In the genomic region with DNA sequence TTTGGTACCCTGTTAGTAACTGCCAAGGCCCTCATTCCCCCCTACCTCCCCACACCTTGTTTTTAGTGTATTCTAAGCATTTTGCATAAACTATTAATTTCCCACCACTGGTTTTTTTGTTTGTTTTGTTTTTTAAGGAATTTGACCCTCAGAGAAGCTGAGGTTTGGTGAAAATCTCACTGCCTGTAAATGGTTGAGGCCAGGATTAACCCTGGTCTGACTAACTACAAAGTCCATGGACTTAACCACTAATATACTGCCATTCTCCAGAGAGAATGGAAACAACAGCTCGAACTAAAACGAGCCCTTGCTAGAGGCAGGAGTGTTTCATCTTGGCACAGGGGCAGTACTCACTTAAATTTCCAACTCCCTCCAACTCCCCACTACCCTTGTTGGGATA, we compare ENCODE assay signal across 9 cellular contexts. TPM values are rescaled to one million over a fixed set of nuclear protein-coding genes. Genes with fewer than 3 reads are reported as not detected.
DNase-seq lines count a peak whose midpoint lies in the region; ATAC-seq and TF ChIP-seq lines count a peak whose summit lies in the region.
"Had no signal": no experiment of that assay in that cellular context is flagged by ENCODE, and none has a peak within 500 bp of the region (broad histone marks: within the 10 kb centered on the region; RNA-seq: fewer than 3 reads in every experiment).

No MANE protein-coding gene starts in this region.

- H3K14ac ChIP-seq in mesenchymal stem cell (ENCODE audit: low read length in 2 of 2): no peak overlapping the region

- no peak overlapping the region for H2BK15ac ChIP-seq in mesenchymal stem cell (ENCODE audit: low read depth, poor library complexity, severe bottlenecking)

- no peaks in the 10 kb centered on the region for H3K9me2 ChIP-seq in Loucy (replicated peaks; ENCODE audit: low read depth, low read length)

- no peak overlapping the region for H3K4ac ChIP-seq in mesenchymal stem cell (ENCODE audit: low read depth in 1 of 2, low read length in 2 of 2)

- no peak for ATAC-seq in thoracic aorta (ENCODE audit: insufficient number of reproducible peaks, low FRiP score, low read depth)

- no peaks in the 10 kb centered on the region for H3F3A ChIP-seq in Loucy (ENCODE audit: low read depth)

- no peak for TF ChIP-seq CTCF in Loucy (conservative IDR thresholded peaks at IDR 0.05; ENCODE audit: low read length)
- TF ChIP-seq CTCF in thoracic aorta (IDR thresholded peaks at IDR 0.05): no peak

- peaks cover 9% of the 10 kb centered on the region for H3K4me1 ChIP-seq in Loucy (ENCODE audit: insufficient read depth, low read length, poor library complexity, severe bottlenecking)
- H3K4me1 ChIP-seq in mesenchymal stem cell (ENCODE audit: control insufficient read depth, insufficient read depth, low read depth, low read length): peaks cover 6% of the 10 kb centered on the region
- H3K4me1 ChIP-seq in thoracic aorta (ENCODE audit: control insufficient read depth in 1 of 2, low read depth in 2 of 2): peaks cover 25 to 49% of the 10 kb centered on the region in 2 donors

- H3K27ac ChIP-seq in mesenchymal stem cell (ENCODE audit: low read length, poor library complexity, severe bottlenecking) (no peak overlapping the region), thoracic aorta (peak overlapping the region in 1 of 2 donors; percentile 80)

- H3K4me3 ChIP-seq in Loucy (ENCODE audit: low read length, poor library complexity, severe bottlenecking) (peak overlapping the region; percentile 58), mesenchymal stem cell (ENCODE audit: insufficient read depth in 1 of 2, low read depth in 1 of 2, low read length in 2 of 2) (peak overlapping the region in 1 of 2 experiments; percentile 96), thoracic aorta (peak overlapping the region; percentile 86)

- no peak overlapping the region for H2BK12ac ChIP-seq in mesenchymal stem cell (ENCODE audit: low read length in 2 of 2)

- H2AK5ac ChIP-seq in mesenchymal stem cell (ENCODE audit: low read length, severe bottlenecking): no peak overlapping the region

- H3K9ac ChIP-seq in Loucy (ENCODE audit: low read depth, low read length, poor library complexity, severe bottlenecking): peak overlapping the region; percentile 17
- peak overlapping the region; percentile 100 for H3K9ac ChIP-seq in mesenchymal stem cell (ENCODE audit: low read length)

- H3K18ac ChIP-seq in mesenchymal stem cell (ENCODE audit: low read depth in 1 of 2, low read length in 2 of 2): no peak overlapping the region

- H3K79me1 ChIP-seq in mesenchymal stem cell (replicated peaks; ENCODE audit: low read length, poor library complexity, severe bottlenecking): no peaks in the 10 kb centered on the region

- H4K20me1 ChIP-seq in Loucy (ENCODE audit: insufficient read depth, low read length, poor library complexity, severe bottlenecking): no peaks in the 10 kb centered on the region

- DNase-seq in dermis blood vessel endothelial cell (peak; percentile 23), mesenchymal stem cell (peak; percentile 31), thoracic aorta (ENCODE audit: low spot score) (no peak), ureter (ENCODE audit: low spot score) (no peak), NCI-H2227 (lab: John Stamatoyannopoulos, UW; ENCODE audit: unreplicated experiment) (no peak), OCI-M2 (lab: John Stamatoyannopoulos, UW; ENCODE audit: unreplicated experiment) (no peak), NCI-H82 treated with DMSO at 0.1 percent for 48 hours (lab: John Stamatoyannopoulos, UW; ENCODE audit: unreplicated experiment) (no peak)

- H3K27me3 ChIP-seq in Loucy (ENCODE audit: insufficient read depth, low read length, poor library complexity, severe bottlenecking) (no peaks in the 10 kb centered on the region), mesenchymal stem cell (ENCODE audit: control insufficient read depth in 1 of 2, insufficient read depth in 1 of 2, low read length in 2 of 2) (no peaks in the 10 kb centered on the region), thoracic aorta (replicated peaks; ENCODE audit: insufficient read depth) (no peaks in the 10 kb centered on the region)

- no peak overlapping the region for H4K91ac ChIP-seq in mesenchymal stem cell (ENCODE audit: low read length)

- no peak overlapping the region for H2BK120ac ChIP-seq in mesenchymal stem cell (ENCODE audit: low read depth, low read length)

- H3K79me2 ChIP-seq in Loucy (ENCODE audit: insufficient read depth, low read length): no peaks in the 10 kb centered on the region; the same call in none of the 2 replicates

- no peak overlapping the region for H4K8ac ChIP-seq in mesenchymal stem cell (ENCODE audit: low read length)

- no peaks in the 10 kb centered on the region for H3K36me3 ChIP-seq in Loucy (ENCODE audit: insufficient read depth, low read length)
- H3K36me3 ChIP-seq in mesenchymal stem cell (ENCODE audit: control insufficient read depth in 1 of 2, insufficient read depth in 2 of 2, low read depth in 1 of 2, low read length in 2 of 2): no peaks in the 10 kb centered on the region
- H3K36me3 ChIP-seq in thoracic aorta: no peaks in the 10 kb centered on the region

- H3K23ac ChIP-seq in mesenchymal stem cell (ENCODE audit: low read length in 2 of 2): no peak overlapping the region

- H2BK5ac ChIP-seq in mesenchymal stem cell (ENCODE audit: low read depth, low read length, poor library complexity, severe bottlenecking): no peak overlapping the region

- no peak overlapping the region for H2AFZ ChIP-seq in Loucy (ENCODE audit: low read length)
- no peak overlapping the region for H2AFZ ChIP-seq in mesenchymal stem cell (ENCODE audit: low read depth, low read length)

- H3K4me2 ChIP-seq in Loucy (ENCODE audit: low read depth, low read length, poor library complexity, severe bottlenecking) (peak overlapping the region; percentile 59), mesenchymal stem cell (ENCODE audit: low read length, poor library complexity, severe bottlenecking) (peak overlapping the region; percentile 54)

- H3K9me3 ChIP-seq in Loucy (ENCODE audit: insufficient read depth, low read depth, low read length): no peaks in the 10 kb centered on the region
- no peaks in the 10 kb centered on the region for H3K9me3 ChIP-seq in mesenchymal stem cell (ENCODE audit: control insufficient read depth, low read length)
- no peaks in the 10 kb centered on the region for H3K9me3 ChIP-seq in thoracic aorta

- WGBS in mesenchymal stem cell: 40% methylated on average over 2 of the region's 2 CpGs

RNA-seq across cellular contexts. Expression of gene CTNND1, which starts 2.9 kb away (rescaled TPM):
- total RNA-seq in dermis blood vessel endothelial cell: 298 and 352 TPM in 2 replicates
- 66.8 TPM for polyA plus RNA-seq in mesenchymal stem cell (2013, experiment 1 of 2)
- 64.0 TPM for polyA plus RNA-seq in mesenchymal stem cell (2013, experiment 2 of 2)
- total RNA-seq in thoracic aorta: 100 to 1,000 TPM in 1 of 2 donors, 10 to 100 TPM in 1; 95.3 to 119 TPM
- 426 TPM for total RNA-seq in ureter

RNA-seq across cellular contexts. Expression of gene BTBD18, which starts 12.9 kb away (rescaled TPM):
- not detected in 2 replicates for total RNA-seq in dermis blood vessel endothelial cell
- polyA plus RNA-seq in mesenchymal stem cell (2013, experiment 1 of 2): not detected
- polyA plus RNA-seq in mesenchymal stem cell (2013, experiment 2 of 2): not detected
- not detected for total RNA-seq in thoracic aorta
- not detected for total RNA-seq in ureter
- total RNA-seq: H4 had no signal

RNA-seq across cellular contexts. Expression of gene SELENOH, which starts 23.2 kb away (rescaled TPM):
- 73.2 and 139 TPM in 2 replicates for total RNA-seq in dermis blood vessel endothelial cell
- 210 TPM for polyA plus RNA-seq in mesenchymal stem cell (2013, experiment 1 of 2)
- polyA plus RNA-seq in mesenchymal stem cell (2013, experiment 2 of 2): 217 TPM
- 10 to 100 TPM; 73.9 to 78.0 TPM for total RNA-seq in thoracic aorta
- 111 TPM for total RNA-seq in ureter

RNA-seq across cellular contexts. Expression of gene TMX2, which starts 52.1 kb away (rescaled TPM):
- total RNA-seq in dermis blood vessel endothelial cell (44.8 and 71.9 TPM in 2 replicates), thoracic aorta (10 to 100 TPM; 47.4 to 57.2 TPM), ureter (108 TPM)
- polyA plus RNA-seq in mesenchymal stem cell (2013, experiment 1 of 2): 60.2 TPM
- 60.1 TPM for polyA plus RNA-seq in mesenchymal stem cell (2013, experiment 2 of 2)

RNA-seq across cellular contexts. Expression of gene MED19, which starts 52.5 kb away (rescaled TPM):
- total RNA-seq in dermis blood vessel endothelial cell (13.1 and 17.6 TPM in 2 replicates), thoracic aorta (10 to 100 TPM; 11.1 to 11.9 TPM), ureter (12.7 TPM)
- 40.1 TPM for polyA plus RNA-seq in mesenchymal stem cell (2013, experiment 1 of 2)
- 39.8 TPM for polyA plus RNA-seq in mesenchymal stem cell (2013, experiment 2 of 2)

Comparison
In these comparisons a context has a peak if more than half of its experiments do, and no peak if none do; other contexts are left out.
1. DNase-seq: peak in dermis blood vessel endothelial cell (single experiment) and mesenchymal stem cell (single experiment); none in thoracic aorta (single experiment), ureter (single experiment), NCI-H2227 (single experiment), OCI-M2 (single experiment) and NCI-H82 treated with DMSO at 0.1 percent for 48 hours (single experiment).